Comparison of ENCODE assay signal across 14 cellular contexts in genomic region chr3:18401298-18401961, GRCh38. TPM values are rescaled to one million over a fixed set of nuclear protein-coding genes. Genes with fewer than 3 reads are reported as not detected.
A peak's percentile ranks its signal among the peaks of the same experiment; 100 is the strongest.
DNase-seq lines count a peak whose midpoint lies in the region; ATAC-seq and TF ChIP-seq lines count a peak whose summit lies in the region.
"Had no signal": no experiment of that assay in that cellular context is flagged by ENCODE, and none has a peak within 500 bp of the region (broad histone marks: within the 10 kb centered on the region; RNA-seq: fewer than 3 reads in every experiment).

No MANE protein-coding gene starts in this region.

- intact Hi-C loops in Right ventricle myocardium inferior (cut with DNase I), result no loop called here

- peak overlapping the region; percentile 83 for H3K4me3 Mint-ChIP-seq in T-helper 2 cell treated with Interferon-gamma antibody and Interleukin-4, amounts not matched to agents 5 μg/mL and 100 μg/mL, for 36 hours
- H3K4me3 Mint-ChIP-seq: mesothelial cell of epicardium had no signal

- DNase-seq in Right ventricle myocardium inferior (ENCODE audit: missing footprints), result no peak
- no peak for DNase-seq in right atrium auricular region (ENCODE audit: low spot score)
- DNase-seq in T-helper 2 cell treated with Interferon-gamma antibody and Interleukin-4, amounts not matched to agents 5 μg/mL and 100 μg/mL, for 36 hours (ENCODE audit: low spot score), result no peak
- DNase-seq in fibroblast of peridontal ligament (ENCODE audit: extremely low read depth), result peak; percentile 45
- DNase-seq in superior temporal gyrus (ENCODE audit: extremely low spot score), result peak; percentile 52
- DNase-seq in germinal center (ENCODE audit: low spot score), result no peak
- no peak for DNase-seq in ureter (ENCODE audit: low spot score)
- DNase-seq: AML-193, DMS79 treated with DMSO at 0.1 percent for 48 hours, foreskin fibroblast, SHP77 treated with DMSO at 0.1 percent for 48 hours had no signal

- peaks cover 84% of the 10 kb centered on the region for H3K36me3 Mint-ChIP-seq in T-helper 2 cell treated with Interferon-gamma antibody and Interleukin-4, amounts not matched to agents 5 μg/mL and 100 μg/mL, for 36 hours (ENCODE audit: low read depth)

- H3K4me3 ChIP-seq in right atrium auricular region, result no peak overlapping the region

- peak overlapping the region; percentile 93 for H3K27ac Mint-ChIP-seq in T-helper 2 cell treated with Interferon-gamma antibody and Interleukin-4, amounts not matched to agents 5 μg/mL and 100 μg/mL, for 36 hours
- H3K27ac Mint-ChIP-seq: mesothelial cell of epicardium had no signal

- no peaks in the 10 kb centered on the region for H3K9me3 Mint-ChIP-seq in T-helper 2 cell treated with Interferon-gamma antibody and Interleukin-4, amounts not matched to agents 5 μg/mL and 100 μg/mL, for 36 hours
- H3K9me3 Mint-ChIP-seq: mesothelial cell of epicardium had no signal

- H3K36me3 ChIP-seq in right atrium auricular region, result peaks cover 9% of the 10 kb centered on the region

- no peaks in the 10 kb centered on the region for H3K27me3 ChIP-seq in right atrium auricular region

- peaks cover 91% of the 10 kb centered on the region for H3K4me1 Mint-ChIP-seq in T-helper 2 cell treated with Interferon-gamma antibody and Interleukin-4, amounts not matched to agents 5 μg/mL and 100 μg/mL, for 36 hours (ENCODE audit: low read depth)

- no peaks in the 10 kb centered on the region for H3K4me1 ChIP-seq in right atrium auricular region

- no peak for TF ChIP-seq CTCF in right atrium auricular region (IDR thresholded peaks at IDR 0.05)

- no peaks in the 10 kb centered on the region for H3K9me3 ChIP-seq in right atrium auricular region

- ATAC-seq in Right ventricle myocardium inferior (peak; percentile 23), HG02610 (IDR thresholded peaks at IDR 0.05; ENCODE audit: unreplicated experiment) (no peak)

- no peak overlapping the region for H3K27ac ChIP-seq in right atrium auricular region
- H3K27ac ChIP-seq: parathyroid adenoma had no signal

- H3K27me3 Mint-ChIP-seq in T-helper 2 cell treated with Interferon-gamma antibody and Interleukin-4, amounts not matched to agents 5 μg/mL and 100 μg/mL, for 36 hours (ENCODE audit: low read depth), result no peaks in the 10 kb centered on the region

RNA-seq across cellular contexts. Expression of gene SATB1, which starts 23.7 kb away (rescaled TPM):
- total RNA-seq in Right ventricle myocardium inferior, result 41.6 TPM
- 10 to 100 TPM; 41.6 to 45.2 TPM for total RNA-seq in right atrium auricular region
- total RNA-seq in ureter, result 59.7 TPM

Comparison
In these comparisons a context has a peak if more than half of its experiments do, and no peak if none do; other contexts are left out.
1. DNase-seq: peak in fibroblast of peridontal ligament (single experiment) and superior temporal gyrus (single experiment); none in Right ventricle myocardium inferior (single experiment), right atrium auricular region (single experiment), T-helper 2 cell treated with Interferon-gamma antibody and Interleukin-4, amounts not matched to agents 5 μg/mL and 100 μg/mL, for 36 hours (single experiment), germinal center (single experiment) and ureter (single experiment).